ENCODE assay signal across 22 cellular contexts in genomic region chr12:108106599-108106998, GRCh38. TPM values are rescaled to one million over a fixed set of nuclear protein-coding genes. Genes with fewer than 3 reads are reported as not detected.
DNase-seq lines count a peak whose midpoint lies in the region; ATAC-seq and TF ChIP-seq lines count a peak whose summit lies in the region.
"Had no signal": no experiment of that assay in that cellular context is flagged by ENCODE, and none has a peak within 500 bp of the region (broad histone marks: within the 10 kb centered on the region; RNA-seq: fewer than 3 reads in every experiment).

No MANE protein-coding gene starts in this region.

- no peaks in the 10 kb centered on the region for H3K9me3 ChIP-seq in gastroesophageal sphincter
- H3K9me3 ChIP-seq in trophoblast cell (ENCODE audit: insufficient read depth, low read depth, low read length) = no peaks in the 10 kb centered on the region
- H3K9me3 ChIP-seq in CD4-positive, alpha-beta T cell (ENCODE audit: control insufficient read depth, low read length) = no peaks in the 10 kb centered on the region
- H3K9me3 ChIP-seq: A549; BE2C; BLaER1 treated with 17β-estradiol and CSF1 and Interleukin-3, amounts not matched to agents 10 nM and 100 nM had no signal

- peak overlapping the region; percentile 31 for H2BK120ac ChIP-seq in trophoblast cell (ENCODE audit: insufficient read depth, low read length, poor library complexity)

- H3K27me3 ChIP-seq in gastroesophageal sphincter (no peaks in the 10 kb centered on the region), trophoblast cell (ENCODE audit: insufficient read depth, low read length) (no peaks in the 10 kb centered on the region)
- peaks cover 6% of the 10 kb centered on the region for H3K27me3 ChIP-seq in CD4-positive, alpha-beta T cell (ENCODE audit: control insufficient read depth, insufficient read depth, low read length)
- H3K27me3 ChIP-seq: BE2C; BLaER1 treated with 17β-estradiol and CSF1 and Interleukin-3, amounts not matched to agents 10 nM and 100 nM had no signal

- H2AFZ ChIP-seq in trophoblast cell (ENCODE audit: insufficient read depth, low read length, poor library complexity) = no peak overlapping the region

- TF ChIP-seq CTCF in coronary artery (IDR thresholded peaks at IDR 0.05) (no peak), gastroesophageal sphincter (IDR thresholded peaks at IDR 0.05) (no peak)
- TF ChIP-seq CTCF in CD4-positive, alpha-beta T cell (IDR thresholded peaks at IDR 0.05) = no peak

- H4K91ac ChIP-seq in trophoblast cell (ENCODE audit: low read depth, low read length) = peak overlapping the region; percentile 18

- no peak overlapping the region for H3K18ac ChIP-seq in trophoblast cell (ENCODE audit: low read length)

- TF ChIP-seq EP300 in gastroesophageal sphincter (IDR thresholded peaks at IDR 0.05) = no peak

- no peaks in the 10 kb centered on the region for H3K36me3 Mint-ChIP-seq in CD4-positive, alpha-beta T cell (ENCODE audit: low read depth)
- H3K36me3 Mint-ChIP-seq: CD14-positive monocyte; CD4-positive, alpha-beta memory T cell had no signal

- no peak overlapping the region for H3K9ac ChIP-seq in trophoblast cell (ENCODE audit: low read length)
- H3K9ac ChIP-seq: BLaER1 treated with 17β-estradiol and CSF1 and Interleukin-3, amounts not matched to agents 10 nM and 100 nM had no signal

- no peak for TF ChIP-seq POLR2A in gastroesophageal sphincter (IDR thresholded peaks at IDR 0.05)

- H3K4me2 ChIP-seq in trophoblast cell (ENCODE audit: low read length) = no peak overlapping the region
- H3K4me2 ChIP-seq: A549; BLaER1 treated with 17β-estradiol and CSF1 and Interleukin-3, amounts not matched to agents 10 nM and 100 nM; GM23338 had no signal

- H3K27me3 Mint-ChIP-seq in CD4-positive, alpha-beta T cell = peaks cover 23% of the 10 kb centered on the region

- no CpG with 5 or more reads among the region's 1 CpG for WGBS in gastroesophageal sphincter (ENCODE audit: low coverage in 1 of 2), 2 donors
- WGBS in trophoblast cell (ENCODE audit: extremely low coverage, insufficient coverage, insufficient read length) = no CpG with 5 or more reads among the region's 1 CpG

- H3K79me1 ChIP-seq in trophoblast cell (ENCODE audit: low read length) = no peaks in the 10 kb centered on the region

- no peak overlapping the region for H3K4me3 Mint-ChIP-seq in CD4-positive, alpha-beta T cell
- H3K4me3 Mint-ChIP-seq: CD4-positive, alpha-beta memory T cell; GM23338; H9 had no signal

- H3K4me3 ChIP-seq in coronary artery (no peak overlapping the region), gastroesophageal sphincter (no peak overlapping the region), trophoblast cell (ENCODE audit: low read depth, low read length) (no peak overlapping the region)
- H3K4me3 ChIP-seq: A549; BLaER1 treated with 17β-estradiol and CSF1 and Interleukin-3, amounts not matched to agents 10 nM and 100 nM; GM23338 had no signal

- H3K4me1 ChIP-seq in gastroesophageal sphincter = peaks cover 4 to 36% (median 8%) of the 10 kb centered on the region in 3 donors
- peaks cover 6 to 9% of the 10 kb centered on the region in 2 experiments for H3K4me1 ChIP-seq in trophoblast cell (ENCODE audit: control insufficient read depth in 1 of 2, insufficient read depth in 2 of 2, low read length in 2 of 2)
- H3K4me1 ChIP-seq: A549; BLaER1 treated with 17β-estradiol and CSF1 and Interleukin-3, amounts not matched to agents 10 nM and 100 nM had no signal

- ATAC-seq in gastroesophageal sphincter = no peak
- no peak for ATAC-seq in CD4-positive, alpha-beta T cell (ENCODE audit: poor library complexity)
- ATAC-seq: A549, GM23338, HCT116 had no signal

- no peak overlapping the region for H3K23ac ChIP-seq in trophoblast cell (ENCODE audit: low read length)

- no peaks in the 10 kb centered on the region for H3K36me3 ChIP-seq in gastroesophageal sphincter
- H3K36me3 ChIP-seq in trophoblast cell (ENCODE audit: control insufficient read depth in 1 of 2, insufficient read depth in 2 of 2, low read length in 2 of 2) = no peaks in the 10 kb centered on the region
- H3K36me3 ChIP-seq: BE2C; BLaER1 treated with 17β-estradiol and CSF1 and Interleukin-3, amounts not matched to agents 10 nM and 100 nM had no signal

- no peak overlapping the region for H3K27ac ChIP-seq in coronary artery
- H3K27ac ChIP-seq in gastroesophageal sphincter = peak overlapping the region; percentile 20 to 89 (median 71)
- no peak overlapping the region for H3K27ac ChIP-seq in trophoblast cell (ENCODE audit: low read depth, low read length)
- no peak overlapping the region for H3K27ac ChIP-seq in CD4-positive, alpha-beta T cell (ENCODE audit: low read depth, low read length)
- H3K27ac ChIP-seq: A549; BLaER1 treated with 17β-estradiol and CSF1 and Interleukin-3, amounts not matched to agents 10 nM and 100 nM had no signal

- H2AK5ac ChIP-seq in trophoblast cell (ENCODE audit: low read length) = no peak overlapping the region

- no peaks in the 10 kb centered on the region for H3K4me1 Mint-ChIP-seq in CD4-positive, alpha-beta T cell (ENCODE audit: low read depth)
- H3K4me1 Mint-ChIP-seq: CD14-positive monocyte; CD4-positive, alpha-beta memory T cell had no signal

- H4K8ac ChIP-seq in trophoblast cell (ENCODE audit: low read depth, low read length) = no peak overlapping the region

- no peaks in the 10 kb centered on the region for H3K79me2 ChIP-seq in trophoblast cell (ENCODE audit: control insufficient read depth, insufficient read depth, low read length, poor library complexity)

- POLR2A ChIA-PET in CD4-positive, alpha-beta T cell (lab: Charles Lee) = no interaction called here

- no peak overlapping the region for H4K12ac ChIP-seq in trophoblast cell (ENCODE audit: low read depth, low read length)

- no peak overlapping the region for H3K27ac Mint-ChIP-seq in CD4-positive, alpha-beta T cell
- H3K27ac Mint-ChIP-seq: CD14-positive monocyte; CD4-positive, alpha-beta memory T cell; GM23338; H9 had no signal

- no peaks in the 10 kb centered on the region for H3K9me3 Mint-ChIP-seq in CD4-positive, alpha-beta T cell
- H3K9me3 Mint-ChIP-seq: CD14-positive monocyte; CD4-positive, alpha-beta memory T cell; GM23338; H9 had no signal

- intact Hi-C loops in CD4-positive, alpha-beta T cell (cut with DNase I, micrococcal nuclease) = loop anchor here in 1 of 2 experiments (10.0 kb wide), 1 partner anchor 348 kb away; no protein-coding TSS in a partner anchor

- no peak overlapping the region for H2BK5ac ChIP-seq in trophoblast cell (ENCODE audit: low read depth, low read length, poor library complexity)

- CTCF ChIA-PET in CD4-positive, alpha-beta T cell (lab: Charles Lee) = no interaction called here

- H3K14ac ChIP-seq in trophoblast cell (ENCODE audit: low read length) = no peak overlapping the region

- H3K4ac ChIP-seq in trophoblast cell (ENCODE audit: low read depth, low read length) = no peak overlapping the region

- peak overlapping the region; percentile 30 for H2BK12ac ChIP-seq in trophoblast cell (ENCODE audit: low read length)

- DNase-seq in ELF-1 (ENCODE audit: low read depth, low spot score) (peak; percentile 22), coronary artery (ENCODE audit: low spot score) (peak; percentile 11), trophoblast cell (no peak), NCI-H446 (lab: John Stamatoyannopoulos, UW) (no peak)
- no peak for DNase-seq in activated naive CD4-positive, alpha-beta T cell treated with Interleukin-2 at 50 U/mL for 16 hours
- DNase-seq in CD4-positive, alpha-beta T cell = no peak
- DNase-seq: 8988T; ACHN; AML-193; BE2C; Calu3; CD4-positive, alpha-beta memory T cell; COR-L47; DMS53; DMS79 treated with DMSO at 0.1 percent for 48 hours; H9 had no signal

RNA-seq across cellular contexts. Expression of gene WSCD2, which starts 22.5 kb away (rescaled TPM):
- 10 to 100 TPM in 3 of 4 donors, 1 to 10 TPM in 1; 5.0 to 86.1 (median 31.6) TPM for total RNA-seq in gastroesophageal sphincter
- 0.03 and 0.08 TPM in 2 replicates for polyA plus RNA-seq in trophoblast cell (2013)
- total RNA-seq in CD4-positive, alpha-beta T cell = not detected
- total RNA-seq: Calu3; CD4-positive, alpha-beta memory T cell had no signal
- polyA plus RNA-seq: A549; CD14-positive monocyte; CD4-positive, alpha-beta memory T cell had no signal

Comparison
In these comparisons a context has a peak if more than half of its experiments do, and no peak if none do; other contexts are left out.
1. DNase-seq: peak in ELF-1 (single experiment) and coronary artery (single experiment); none in trophoblast cell (0 of 2), NCI-H446 (0 of 2), activated naive CD4-positive, alpha-beta T cell treated with Interleukin-2 at 50 U/mL for 16 hours (single experiment) and CD4-positive, alpha-beta T cell (0 of 10).
2. H3K27ac ChIP-seq: peak in gastroesophageal sphincter (4 of 4); none in coronary artery (0 of 2), trophoblast cell (single experiment) and CD4-positive, alpha-beta T cell (single experiment).
3. RNA of gene WSCD2, which starts 22.5 kb away (total RNA-seq): 5.0 to 86.1 TPM in gastroesophageal sphincter; not detected in CD4-positive, alpha-beta T cell; every median in the first group is over 4 times any median in the second.